In the genomic region with DNA sequence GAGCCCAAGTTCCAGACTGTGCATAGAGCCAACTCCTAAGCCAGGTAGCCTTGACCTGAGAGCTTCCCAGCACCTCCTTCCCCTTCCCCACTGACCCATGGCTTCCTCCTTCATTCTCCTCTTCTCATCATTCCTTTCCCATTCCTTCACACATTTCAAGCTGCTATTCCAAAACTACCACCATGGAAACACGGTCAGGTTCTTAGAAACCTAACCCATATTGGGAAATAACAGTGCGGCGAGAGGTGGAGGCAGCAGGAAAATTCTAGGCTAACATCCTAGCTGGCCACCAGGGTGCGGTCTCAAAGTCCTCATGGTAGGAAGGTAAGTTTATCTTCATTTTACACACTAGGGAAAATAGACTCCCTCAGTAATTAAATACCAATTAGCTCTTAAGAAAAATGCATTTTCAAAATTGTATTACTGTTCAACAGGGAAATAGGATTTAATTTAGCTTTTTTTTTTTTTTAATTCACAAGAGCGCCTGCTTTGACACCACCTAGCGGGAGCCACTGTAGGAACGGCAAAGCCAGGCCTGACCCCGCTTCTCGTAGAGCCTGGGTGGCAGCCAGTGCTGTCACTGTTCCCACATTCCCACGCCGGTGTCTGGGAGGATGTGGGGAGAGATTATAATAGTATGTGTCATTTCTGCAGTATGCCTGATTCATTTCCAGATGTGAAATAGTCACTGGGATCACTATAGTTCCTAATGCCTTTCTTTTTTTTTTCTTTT, we compare ENCODE assay signal across 8 cellular contexts. TPM values are rescaled to one million over a fixed set of nuclear protein-coding genes. Genes with fewer than 3 reads are reported as not detected.
DNase-seq lines count a peak whose midpoint lies in the region; ATAC-seq and TF ChIP-seq lines count a peak whose summit lies in the region.

No MANE protein-coding gene starts in this region.

- no peak overlapping the region for H3K27ac ChIP-seq in HEK293 (ENCODE audit: extremely low read depth, low read depth, low read length)
- H3K27ac ChIP-seq in VCaP: no peak overlapping the region
- H3K27ac ChIP-seq in subcutaneous abdominal adipose tissue (ENCODE audit: low read depth, low read length): peak overlapping the region; percentile 55

- peak overlapping the region in 1 of 5 donors; percentile 88 for H3K9ac ChIP-seq in subcutaneous abdominal adipose tissue (ENCODE audit: low read length in 5 of 5)

- ATAC-seq in left ventricle myocardium superior (peak; percentile 95), GM18858 (IDR thresholded peaks at IDR 0.05; ENCODE audit: unreplicated experiment) (no peak)

- H3K27me3 ChIP-seq in subcutaneous abdominal adipose tissue (ENCODE audit: control insufficient read depth in 5 of 5, insufficient read depth in 4 of 5, low read length in 5 of 5): peaks cover 0 to 2% (median 0%) of the 10 kb centered on the region in 5 donors

- CTCF ChIA-PET in HEK293 (lab: Yijun Ruan, JAX): interaction anchor here (0.6 to 2.1 kb wide), 10 partner anchors 8 to 571 kb away, joined by 3 to 17 read pairs (median 5); a partner anchor contains a TSS

- H3K9me3 ChIP-seq in HEK293 (ENCODE audit: control insufficient read depth, insufficient read depth, low read depth, low read length) (no peaks in the 10 kb centered on the region), subcutaneous abdominal adipose tissue (ENCODE audit: control insufficient read depth in 5 of 5, low read length in 5 of 5) (no peaks in the 10 kb centered on the region)

- no peak overlapping the region for H3K4me3 ChIP-seq in HEK293 (ENCODE audit: low read depth, low read length)
- no peak overlapping the region for H3K4me3 ChIP-seq in subcutaneous abdominal adipose tissue (ENCODE audit: low read depth in 1 of 5, low read length in 5 of 5)

- intact Hi-C loops in left ventricle myocardium superior (cut with micrococcal nuclease): no loop called here

- POLR2A ChIA-PET in HEK293 (lab: Yijun Ruan, JAX): interaction anchor here (0.6 to 2.4 kb wide), 3 partner anchors 17 to 438 kb away, joined by 3 to 13 read pairs (median 7); a partner anchor contains a TSS

- TF ChIP-seq CTCF in HEK293 (tag by site-specific recombination; IDR thresholded peaks at IDR 0.05) (no peak), VCaP (conservative IDR thresholded peaks at IDR 0.05) (peak; percentile 64)

- peak; percentile 91 for DNase-seq in left ventricle myocardium superior
- no peak for DNase-seq in foreskin melanocyte
- no peak for DNase-seq in NCI-H1417 (lab: John Stamatoyannopoulos, UW)
- DNase-seq in NCI-H345 treated with DMSO at 0.1 percent for 48 hours (lab: John Stamatoyannopoulos, UW; ENCODE audit: unreplicated experiment): no peak

- H3K4me1 ChIP-seq in HEK293 (ENCODE audit: control insufficient read depth, insufficient read depth, low read length): peaks cover 12% of the 10 kb centered on the region
- peaks cover 10 to 19% (median 15%) of the 10 kb centered on the region in 5 donors for H3K4me1 ChIP-seq in subcutaneous abdominal adipose tissue (ENCODE audit: control insufficient read depth in 5 of 5, insufficient read depth in 5 of 5, low read length in 5 of 5)

- H3K36me3 ChIP-seq in HEK293 (ENCODE audit: control insufficient read depth in 2 of 2, insufficient read depth in 1 of 2, low read length in 2 of 2) (no peaks in the 10 kb centered on the region), subcutaneous abdominal adipose tissue (ENCODE audit: control insufficient read depth in 5 of 5, insufficient read depth in 5 of 5, low read length in 5 of 5) (no peaks in the 10 kb centered on the region)

TF ChIP-seq in HEK293, 187 proteins besides CTCF, POLR2A, EP300 and RAD21:
- 0 out of 2 replicates have a peak, but pooled peaks have one; percentile 17 for TF ChIP-seq ZNF600 (tag by site-specific recombination; IDR thresholded peaks at IDR 0.05)
- TF ChIP-seq ZNF677 (tag by site-specific recombination; IDR thresholded peaks at IDR 0.05): no peak
- TF ChIP-seq ZNF776 (tag by site-specific recombination; IDR thresholded peaks at IDR 0.05; ENCODE audit: borderline replicate concordance): no peak
- no peak for TF ChIP-seq REPIN1 (tag by site-specific recombination; IDR thresholded peaks at IDR 0.05; ENCODE audit: low read depth)

RNA-seq across cellular contexts. Expression of a gene that starts 14.0 kb away (rescaled TPM):
- 2.7 TPM for total RNA-seq in left ventricle myocardium superior

RNA-seq across cellular contexts. Expression of a gene that starts 16.7 kb away (rescaled TPM):
- total RNA-seq in left ventricle myocardium superior: 38.8 TPM
